4 cellular contexts compared by ENCODE assay signal in genomic region chr17:21850614-21851013, GRCh38.
DNase-seq lines count a peak whose midpoint lies in the region; TF ChIP-seq lines count a peak whose summit lies in the region.
"Not testable (repeated sequence)": the region's sequence is repeated elsewhere in the genome, so short reads cannot be mapped to it uniquely, and the experiment has no call there.

No MANE protein-coding gene starts in this region.

- H3K9me3 ChIP-seq in iPS-18c (ENCODE audit: control insufficient read depth, insufficient read depth, low read length), result peaks cover 13% of the 10 kb centered on the region

- TF ChIP-seq CTCF in GM10266 (IDR thresholded peaks at IDR 0.05; ENCODE audit: control insufficient read depth, insufficient read depth, low read depth, missing control alignments), result not testable (repeated sequence)

- H3K4me3 ChIP-seq in iPS-18c (ENCODE audit: insufficient read depth, low read depth, low read length), result 0 out of 2 replicates have a peak overlapping the region, but pooled peaks have one; percentile 20

- DNase-seq in GM03348 (ENCODE audit: low spot score) (peak; percentile 2), GM10266 (ENCODE audit: extremely low spot score) (peak; percentile 1), mesenteric fat pad (ENCODE audit: low spot score) (peak; percentile 82)

Comparison
In these comparisons a context has a peak if more than half of its experiments do, and no peak if none do; other contexts are left out.
1. Peak in every context shown above with its lines: DNase-seq and H3K4me3 ChIP-seq.
2. DNase-seq: peak in every context shown above with its lines; median percentile 82 in mesenteric fat pad; 2 in GM03348; 1 in GM10266.